In genomic region chr7:102472126-102473041, GRCh38 we compare ENCODE assay signal across 16 cellular contexts. TPM values are rescaled to one million over a fixed set of nuclear protein-coding genes. Genes with fewer than 3 reads are reported as not detected.
DNase-seq lines count a peak whose midpoint lies in the region; FAIRE-seq and TF ChIP-seq lines count a peak whose summit lies in the region.
"Had no signal": no experiment of that assay in that cellular context is flagged by ENCODE, and none has a peak within 500 bp of the region (broad histone marks: within the 10 kb centered on the region; RNA-seq: fewer than 3 reads in every experiment).

No MANE protein-coding gene starts in this region.

- no peak overlapping the region for H3K27ac Mint-ChIP-seq in osteocyte (ENCODE audit: unreplicated experiment)

- in situ Hi-C loops in mammary epithelial cell (cut with MboI; ENCODE audit: low sequenced_read_pairs in 2 of 2), result no loop called here

- H3K4me3 Mint-ChIP-seq in osteocyte (ENCODE audit: unreplicated experiment), result no peak overlapping the region

- peak; percentile 22 for DNase-seq in BE2C
- DNase-seq in GM12891 (ENCODE audit: insufficient read length, low spot score), result no peak
- DNase-seq in dorsolateral prefrontal cortex, result peak in 5 of 10 donors; percentile 24 to 72 (median 44)
- peak; percentile 83 for DNase-seq in osteocyte (ENCODE audit: extremely low spot score, unreplicated experiment)
- DNase-seq in mammary epithelial cell, result no peak
- DNase-seq in ecto neural progenitor cell (ENCODE audit: low spot score), result no peak
- DNase-seq in NCI-H82 (lab: John Stamatoyannopoulos, UW), result no peak
- DNase-seq: NCI-H146; NCI-H748 treated with DMSO at 0.1 percent for 48 hours; occipital lobe; stimulated activated CD4-positive, alpha-beta T cell treated with anti-CD3 and anti-CD28 coated beads, Interleukin-4, amount 100 ng/mL, for 4 hours had no signal

- H2AFZ ChIP-seq in mammary epithelial cell (ENCODE audit: low read depth, low read length), result no peak overlapping the region

- dilution Hi-C loops in mammary epithelial cell (cut with HindIII; ENCODE audit: low sequenced_read_pairs), result no loop called here

- H3K36me3 Mint-ChIP-seq in osteocyte (ENCODE audit: unreplicated experiment), result peaks cover 4% of the 10 kb centered on the region
- H3K36me3 Mint-ChIP-seq: IgD-negative memory B cell had no signal

- CTCF ChIA-PET in mammary epithelial cell (lab: Charles Lee; ENCODE audit: low non-redundant PET), result no interaction called here

- no peak overlapping the region for H3K4me3 ChIP-seq in BE2C (ENCODE audit: low read depth, low read length)
- no peak overlapping the region for H3K4me3 ChIP-seq in dorsolateral prefrontal cortex
- H3K4me3 ChIP-seq in mammary epithelial cell (replicated peaks in 1 of 3; ENCODE audit: insufficient read depth in 1 of 3, low read depth in 2 of 3, low read length in 3 of 3), result no peak overlapping the region
- H3K4me3 ChIP-seq: heart right ventricle, left lung had no signal

- H3K27ac ChIP-seq in dorsolateral prefrontal cortex (peak overlapping the region in 40 of 59 donors; percentile 12 to 82 (median 49)), mammary epithelial cell (ENCODE audit: insufficient read depth, low read depth, low read length) (no peak overlapping the region)
- H3K27ac ChIP-seq: heart right ventricle, left lung had no signal

- H3K79me2 ChIP-seq in mammary epithelial cell (ENCODE audit: insufficient read depth, low read length), result no peaks in the 10 kb centered on the region

- H3K4me1 ChIP-seq in BE2C (peaks cover 8% of the 10 kb centered on the region; the same call in 1 of the 2 replicates), mammary epithelial cell (ENCODE audit: insufficient read depth, low read length) (no peaks in the 10 kb centered on the region)
- H3K4me1 ChIP-seq: heart right ventricle, left lung had no signal

- no peak overlapping the region for H3K9ac ChIP-seq in mammary epithelial cell (ENCODE audit: insufficient read depth, low read length)

- H3K27me3 ChIP-seq in BE2C (no peaks in the 10 kb centered on the region), dorsolateral prefrontal cortex (no peaks in the 10 kb centered on the region), mammary epithelial cell (ENCODE audit: insufficient read depth, low read length) (no peaks in the 10 kb centered on the region)
- H3K27me3 ChIP-seq: heart right ventricle, left lung had no signal

- H3K4me1 Mint-ChIP-seq in osteocyte (ENCODE audit: unreplicated experiment), result no peaks in the 10 kb centered on the region
- H3K4me1 Mint-ChIP-seq: IgD-negative memory B cell had no signal

- TF ChIP-seq CTCF in BE2C (IDR thresholded peaks at IDR 0.05; ENCODE audit: low read depth, low read length) (no peak), dorsolateral prefrontal cortex (IDR thresholded peaks at IDR 0.05 in 54 of 56, conservative IDR thresholded peaks at IDR 0.05 in 2 of 56; ENCODE audit: low read depth in 1 of 56, partially characterized antibody in 56 of 56) (no peak), osteocyte (IDR thresholded peaks at IDR 0.05) (no peak), mammary epithelial cell (conservative IDR thresholded peaks at IDR 0.05 in 1 of 2, IDR thresholded peaks at IDR 0.05 in 1 of 2; ENCODE audit: extremely low read depth in 1 of 2, insufficient read depth in 1 of 2, low read depth in 1 of 2, low read length in 2 of 2) (no peak)

- no peaks in the 10 kb centered on the region for H4K20me1 ChIP-seq in mammary epithelial cell (ENCODE audit: insufficient read depth, low read length)

- FAIRE-seq in GM12891 (lab: Jason Lieb, UNC), result no peak
- FAIRE-seq: endothelial cell of umbilical vein had no signal

- H3K36me3 ChIP-seq in BE2C, result peaks cover 37% of the 10 kb centered on the region
- H3K36me3 ChIP-seq in mammary epithelial cell (ENCODE audit: insufficient read depth, low read length), result peaks cover 5% of the 10 kb centered on the region

- no peaks in the 10 kb centered on the region for H3K27me3 Mint-ChIP-seq in osteocyte (ENCODE audit: unreplicated experiment)
- H3K27me3 Mint-ChIP-seq: IgD-negative memory B cell had no signal

- 87% methylated on average over 16 of the region's 31 CpGs for WGBS in mammary epithelial cell (ENCODE audit: low coverage, missing lambda C conversion rate)

- BruUV-seq in mammary epithelial cell (replicated peaks; lab: Mats Ljungman, UMichigan), result no TSS peak

- intact Hi-C loops in dorsolateral prefrontal cortex (cut with DNase I) (no loop called here), mammary epithelial cell (cut with micrococcal nuclease) (no loop called here)

- H3K4me2 ChIP-seq in mammary epithelial cell (ENCODE audit: insufficient read depth, low read depth, low read length), result no peak overlapping the region

- TF ChIP-seq POLR2A in GM12891 (IDR thresholded peaks at IDR 0.05; ENCODE audit: low read depth, low read length), result 0 out of 2 replicates have a peak, but pooled peaks have one; percentile 26

- H3K9me3 Mint-ChIP-seq in osteocyte (ENCODE audit: unreplicated experiment), result no peaks in the 10 kb centered on the region
- H3K9me3 Mint-ChIP-seq: CD8-positive, alpha-beta memory T cell; IgD-negative memory B cell had no signal

- H3K9me3 ChIP-seq in BE2C, result no peaks in the 10 kb centered on the region
- H3K9me3 ChIP-seq in mammary epithelial cell (replicated peaks; ENCODE audit: insufficient read depth, low read length), result no peaks in the 10 kb centered on the region
- H3K9me3 ChIP-seq: heart right ventricle, left lung had no signal

TF ChIP-seq in GM12891, 5 proteins besides CTCF, POLR2A, EP300 and RAD21:
- peak; percentile 16; the same call in 1 of the 2 replicates for TF ChIP-seq POLR2AphosphoS5 (IDR thresholded peaks at IDR 0.05; ENCODE audit: low read depth, low read length)
- TF ChIP-seq PAX5 (IDR thresholded peaks at IDR 0.05; ENCODE audit: insufficient read depth, low read length, severe bottlenecking), result no peak
- TF ChIP-seq POU2F2 (IDR thresholded peaks at IDR 0.05; ENCODE audit: low read depth, low read length), result 0 out of 2 replicates have a peak, but pooled peaks have one; percentile 0

RNA-seq across cellular contexts. Expression of gene POLR2J, which starts 6.3 kb away (rescaled TPM):
- polyA plus RNA-seq in BE2C (2012; ENCODE audit: insufficient read depth, insufficient read length, low read depth), result 125 TPM
- 94.7 TPM for polyA plus RNA-seq in GM12891 (2012; ENCODE audit: low read depth, missing spikeins)
- total RNA-seq in dorsolateral prefrontal cortex (10 to 100 TPM; 24.6 to 54.2 (median 35.4) TPM), osteocyte (45.2 and 45.4 TPM in 2 replicates), mammary epithelial cell (10 to 100 TPM; 19.3 to 50.5 TPM)
- 75.1 TPM for polyA plus RNA-seq in mammary epithelial cell
- polyA minus RNA-seq in mammary epithelial cell, result 5.2 TPM

RNA-seq across cellular contexts. Expression of gene LRWD1, which starts 7.6 kb away (rescaled TPM):
- polyA plus RNA-seq in BE2C (2012; ENCODE audit: insufficient read depth, insufficient read length, low read depth), result 102 TPM
- 12.5 TPM for polyA plus RNA-seq in GM12891 (2012; ENCODE audit: low read depth, missing spikeins)
- total RNA-seq in dorsolateral prefrontal cortex, result 10 to 100 TPM; 14.1 to 36.1 (median 21.8) TPM
- 20.1 and 22.1 TPM in 2 replicates for total RNA-seq in osteocyte
- total RNA-seq in mammary epithelial cell, result 10 to 100 TPM; 17.8 to 18.3 TPM
- 18.0 TPM for polyA plus RNA-seq in mammary epithelial cell
- 10.0 TPM for polyA minus RNA-seq in mammary epithelial cell

RNA-seq across cellular contexts. Expression of gene ALKBH4, which starts 7.7 kb away (rescaled TPM):
- polyA plus RNA-seq in BE2C (2012; ENCODE audit: insufficient read depth, insufficient read length, low read depth), result 41.7 TPM
- 6.1 TPM for polyA plus RNA-seq in GM12891 (2012; ENCODE audit: low read depth, missing spikeins)
- total RNA-seq in dorsolateral prefrontal cortex (10 to 100 TPM; 10.9 to 25.9 (median 16.9) TPM), osteocyte (11.9 and 13.9 TPM in 2 replicates), mammary epithelial cell (10 to 100 TPM in 1 of 2 donors, 1 to 10 TPM in 1; 9.2 to 12.5 TPM)
- polyA plus RNA-seq in mammary epithelial cell, result 5.3 TPM
- polyA minus RNA-seq in mammary epithelial cell, result 0.41 TPM

RNA-seq across cellular contexts. Expression of gene ORAI2, which starts 39.0 kb away (rescaled TPM):
- polyA plus RNA-seq in BE2C (2012; ENCODE audit: insufficient read depth, insufficient read length, low read depth), result 50.6 TPM
- polyA plus RNA-seq in GM12891 (2012; ENCODE audit: low read depth, missing spikeins), result 27.6 TPM
- total RNA-seq in dorsolateral prefrontal cortex, result 10 to 100 TPM; 18.2 to 90.7 (median 42.4) TPM
- 46.3 and 47.8 TPM in 2 replicates for total RNA-seq in osteocyte
- 10 to 100 TPM; 17.3 to 28.0 TPM for total RNA-seq in mammary epithelial cell
- 10.7 TPM for polyA plus RNA-seq in mammary epithelial cell
- 13.6 TPM for polyA minus RNA-seq in mammary epithelial cell

RNA-seq across cellular contexts. Expression of gene RASA4B, which starts 45.2 kb away (rescaled TPM):
- polyA plus RNA-seq in BE2C (2012; ENCODE audit: insufficient read depth, insufficient read length, low read depth), result 2.4 TPM
- polyA plus RNA-seq in GM12891 (2012; ENCODE audit: low read depth, missing spikeins), result 13.7 TPM
- total RNA-seq in dorsolateral prefrontal cortex (10 to 100 TPM; 10.1 to 61.2 (median 26.8) TPM), osteocyte (7.4 and 11.7 TPM in 2 replicates), mammary epithelial cell (under 1 TPM; 0.67 to 0.75 TPM)
- 0.51 TPM for polyA plus RNA-seq in mammary epithelial cell
- 0.67 TPM for polyA minus RNA-seq in mammary epithelial cell

Comparison
In these comparisons a context has a peak if more than half of its experiments do, and no peak if none do; other contexts are left out.
1. DNase-seq: peak in BE2C (single experiment) and osteocyte (single experiment); none in GM12891 (single experiment), mammary epithelial cell (single experiment), ecto neural progenitor cell (single experiment) and NCI-H82 (single experiment).